Comparison of ENCODE assay signal across 17 cellular contexts in the genomic region with DNA sequence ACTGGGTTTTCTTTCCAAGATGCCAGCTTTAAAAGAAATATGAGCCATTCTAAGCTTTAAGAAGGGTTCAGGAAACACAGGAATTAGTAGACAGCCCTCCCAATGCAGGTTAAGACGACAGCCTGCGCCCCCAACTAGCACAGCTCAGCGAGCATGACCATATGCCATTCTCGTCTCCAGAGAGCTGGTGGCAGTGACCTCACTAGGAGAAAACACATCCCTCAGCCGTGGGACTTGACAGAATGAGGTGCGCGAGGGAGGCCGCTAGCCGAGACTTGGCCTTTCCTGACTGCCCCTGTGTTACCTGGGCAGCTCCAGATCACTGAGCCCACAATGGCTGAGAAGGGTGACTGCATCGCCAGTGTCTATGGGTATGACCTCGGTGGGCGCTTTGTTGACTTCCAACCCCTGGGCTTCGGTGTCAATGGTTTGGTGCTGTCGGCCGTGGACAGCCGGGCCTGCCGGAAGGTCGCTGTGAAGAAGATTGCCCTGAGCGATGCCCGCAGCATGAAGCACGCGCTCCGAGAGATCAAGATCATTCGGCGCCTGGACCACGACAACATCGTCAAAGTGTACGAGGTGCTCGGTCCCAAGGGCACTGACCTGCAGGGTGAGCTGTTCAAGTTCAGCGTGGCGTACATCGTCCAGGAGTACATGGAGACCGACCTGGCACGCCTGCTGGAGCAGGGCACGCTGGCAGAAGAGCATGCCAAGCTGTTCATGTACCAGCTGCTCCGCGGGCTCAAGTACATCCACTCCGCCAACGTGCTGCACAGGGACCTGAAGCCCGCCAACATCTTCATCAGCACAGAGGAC.
DNase-seq lines count a peak whose midpoint lies in the region; ATAC-seq and TF ChIP-seq lines count a peak whose summit lies in the region.
"Had no signal": no experiment of that assay in that cellular context is flagged by ENCODE, and none has a peak within 500 bp of the region (broad histone marks: within the 10 kb centered on the region; RNA-seq: fewer than 3 reads in every experiment).

No MANE protein-coding gene starts in this region.

- intact Hi-C loops in heart right ventricle (cut with DNase I) (loop anchor here in 1 of 10 donors (5.0 to 10.0 kb wide), 3 partner anchors 63 to 121 kb away; a partner anchor contains a TSS), left cardiac atrium (cut with DNase I) (no loop called here), thyroid gland (cut with DNase I) (no loop called here)

- TF ChIP-seq POLR2A in thyroid gland (IDR thresholded peaks at IDR 0.05): no peak

- no peak for TF ChIP-seq CTCF in heart right ventricle (IDR thresholded peaks at IDR 0.05)
- no peak for TF ChIP-seq CTCF in thyroid gland (IDR thresholded peaks at IDR 0.05)
- no peak for TF ChIP-seq CTCF in brain microvascular endothelial cell (IDR thresholded peaks at IDR 0.05; ENCODE audit: low read depth, low read length, missing control alignments)

- H3K4me3 ChIP-seq in heart right ventricle (no peak overlapping the region), thyroid gland (replicated peaks in 1 of 3) (no peak overlapping the region), brain microvascular endothelial cell (ENCODE audit: low read depth, low read length) (no peak overlapping the region)
- H3K4me3 ChIP-seq: K562, MG63 had no signal

- H3K36me3 ChIP-seq in heart right ventricle (peaks cover 0 to 4% (median 0%) of the 10 kb centered on the region in 9 donors), thyroid gland (no peaks in the 10 kb centered on the region), brain microvascular endothelial cell (replicated peaks) (no peaks in the 10 kb centered on the region)
- H3K36me3 ChIP-seq: MG63 had no signal

- WGBS in heart right ventricle, 2 donors: 93 to 96% methylated on average over 40 of the region's 40 CpGs
- 79 to 93% methylated on average over 18 to 40 of the region's 40 CpGs for WGBS in thyroid gland, 2 donors

- in situ Hi-C loops in brain microvascular endothelial cell (cut with HindIII; ENCODE audit: low pct_ligation_motif_present, low sequenced_read_pairs): no loop called here

- H3K27ac ChIP-seq in heart right ventricle (peak overlapping the region in 7 of 10 donors; percentile 4 to 88 (median 75)), thyroid gland (peak overlapping the region; percentile 12 to 82 (median 23)), brain microvascular endothelial cell (no peak overlapping the region)
- H3K27ac ChIP-seq: C4-2B had no signal

- ATAC-seq in heart right ventricle (peak in 1 of 8 donors; percentile 3), left cardiac atrium (no peak), GM21367 (IDR thresholded peaks at IDR 0.05; ENCODE audit: unreplicated experiment) (no peak)
- ATAC-seq: K562 had no signal

- DNase-seq in heart right ventricle (no peak), left cardiac atrium (no peak), cerebellum (ENCODE audit: low spot score) (peak; percentile 60), mesenteric fat pad (ENCODE audit: low spot score) (peak; percentile 67), thyroid gland (no peak), NCI-H446 treated with DMSO at 0.1 percent for 48 hours (lab: John Stamatoyannopoulos, UW) (no peak), brain microvascular endothelial cell (no peak)
- DNase-seq: Calu3; CD8-positive, alpha-beta memory T cell; MG63; NCI-H1694 treated with DMSO at 0.1 percent for 48 hours; NCI-H446; NK-92 treated with Interleukin-12 subunit alpha and Interleukin-12 subunit beta, amount 100 ng/mL, for 24 hours; SIG-M5 had no signal

- H3K27me3 ChIP-seq in heart right ventricle (no peaks in the 10 kb centered on the region), thyroid gland (no peaks in the 10 kb centered on the region), brain microvascular endothelial cell (replicated peaks) (no peaks in the 10 kb centered on the region)
- H3K27me3 ChIP-seq: MG63 had no signal

- H3K4me1 ChIP-seq in heart right ventricle (peaks cover 0 to 36% (median 12%) of the 10 kb centered on the region in 9 donors), thyroid gland (peaks cover 18 to 21% of the 10 kb centered on the region in 2 donors)

- H3K9me3 ChIP-seq in heart right ventricle (peaks cover 0 to 10% (median 0%) of the 10 kb centered on the region in 11 donors), thyroid gland (no peaks in the 10 kb centered on the region)

Comparison
In these comparisons a context has a peak if more than half of its experiments do, and no peak if none do; other contexts are left out.
1. DNase-seq: peak in cerebellum (single experiment) and mesenteric fat pad (single experiment); none in heart right ventricle (0 of 2), left cardiac atrium (single experiment), thyroid gland (0 of 2), NCI-H446 treated with DMSO at 0.1 percent for 48 hours (single experiment) and brain microvascular endothelial cell (single experiment).